ENCODE assay signal across 8 cellular contexts in genomic region chr6:129936329-129937165, GRCh38.
A peak's percentile ranks its signal among the peaks of the same experiment; 100 is the strongest.
DNase-seq lines count a peak whose midpoint lies in the region; ATAC-seq and TF ChIP-seq lines count a peak whose summit lies in the region.

No MANE protein-coding gene starts in this region.

- no peaks in the 10 kb centered on the region for H3K36me3 Mint-ChIP-seq in osteocyte (ENCODE audit: unreplicated experiment)

- H3K4me3 ChIP-seq in prostate gland = no peak overlapping the region

- no peaks in the 10 kb centered on the region for H3K4me1 ChIP-seq in prostate gland (replicated peaks)

- H3K27ac Mint-ChIP-seq in osteocyte (ENCODE audit: unreplicated experiment) = no peak overlapping the region

- peak; percentile 74 for TF ChIP-seq CTCF in osteocyte (IDR thresholded peaks at IDR 0.05)
- peak in 2 of 4 experiments; percentile 12 to 24 for TF ChIP-seq CTCF in prostate gland (IDR thresholded peaks at IDR 0.05)

- H3K27me3 Mint-ChIP-seq in osteocyte (ENCODE audit: unreplicated experiment) = peaks cover 6% of the 10 kb centered on the region

- H3K36me3 ChIP-seq in prostate gland = no peaks in the 10 kb centered on the region

- DNase-seq in stimulated activated naive CD4-positive, alpha-beta T cell (lab: John Stamatoyannopoulos, UW) = peak in 5 of 6 experiments; percentile 4 to 32 (median 7)
- DNase-seq in stimulated activated naive CD4-positive, alpha-beta T cell treated with Interleukin-2 at 50 U/mL for 16 hours (lab: John Stamatoyannopoulos, UW) = no peak
- peak; percentile 23 for DNase-seq in NCI-H345 (lab: John Stamatoyannopoulos, UW)
- peak; percentile 27 to 31 for DNase-seq in activated CD4-positive, alpha-beta T cell treated with anti-CD3 and anti-CD28 coated beads, Interleukin-2, amount 50 U/mL, for 4 hours
- DNase-seq in fibroblast of peridontal ligament (ENCODE audit: extremely low read depth) = peak; percentile 79
- no peak for DNase-seq in osteocyte (ENCODE audit: extremely low spot score, unreplicated experiment)
- DNase-seq in prostate gland (ENCODE audit: low spot score) = no peak

- intact Hi-C loops in prostate gland (cut with DNase I) = no loop called here

- TF ChIP-seq POLR2A in prostate gland (IDR thresholded peaks at IDR 0.05) = no peak

- H3K4me1 Mint-ChIP-seq in osteocyte (ENCODE audit: unreplicated experiment) = peaks cover 4% of the 10 kb centered on the region

- 16% methylated on average over 7 of the region's 7 CpGs for WGBS in prostate gland

- peak overlapping the region; percentile 43 for H3K4me3 Mint-ChIP-seq in osteocyte (ENCODE audit: unreplicated experiment)

- no peaks in the 10 kb centered on the region for H3K27me3 ChIP-seq in prostate gland (replicated peaks; ENCODE audit: insufficient read depth)

- H3K27ac ChIP-seq in prostate gland = no peak overlapping the region

- H3K9me3 Mint-ChIP-seq in osteocyte (ENCODE audit: unreplicated experiment) = no peaks in the 10 kb centered on the region

- peak; percentile 68 for ATAC-seq in HG02610 (IDR thresholded peaks at IDR 0.05; ENCODE audit: unreplicated experiment)

- H3K9me3 ChIP-seq in prostate gland = no peaks in the 10 kb centered on the region

Comparison
In these comparisons a context has a peak if more than half of its experiments do, and no peak if none do; other contexts are left out.
1. DNase-seq: peak in stimulated activated naive CD4-positive, alpha-beta T cell (5 of 6), NCI-H345 (single experiment), activated CD4-positive, alpha-beta T cell treated with anti-CD3 and anti-CD28 coated beads, Interleukin-2, amount 50 U/mL, for 4 hours (2 of 2) and fibroblast of peridontal ligament (single experiment); none in stimulated activated naive CD4-positive, alpha-beta T cell treated with Interleukin-2 at 50 U/mL for 16 hours (single experiment), osteocyte (single experiment) and prostate gland (single experiment).